In the genomic region with DNA sequence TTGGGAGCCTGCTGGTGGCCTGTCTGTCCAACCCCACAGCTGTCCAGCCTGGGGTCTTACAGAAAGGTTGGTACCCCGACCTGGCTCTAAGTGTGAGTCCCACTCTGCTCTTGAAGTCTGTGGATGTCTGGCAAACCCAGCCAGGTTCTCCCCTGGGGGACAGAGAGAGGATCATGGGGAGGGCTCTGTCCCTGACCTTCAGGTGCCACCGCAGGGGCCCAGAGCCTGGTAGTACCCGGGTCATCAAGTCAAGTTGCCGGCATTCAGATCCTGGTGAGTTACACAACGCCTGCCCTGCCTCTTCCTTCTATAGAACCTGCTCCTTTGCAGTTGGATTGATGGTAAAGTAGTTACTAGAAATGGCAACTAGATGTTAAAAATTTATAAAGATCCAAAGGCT, we compare ENCODE assay signal across 23 cellular contexts.
DNase-seq lines count a peak whose midpoint lies in the region; ATAC-seq, FAIRE-seq and TF ChIP-seq lines count a peak whose summit lies in the region.
"Had no signal": no experiment of that assay in that cellular context is flagged by ENCODE, and none has a peak within 500 bp of the region (broad histone marks: within the 10 kb centered on the region; RNA-seq: fewer than 3 reads in every experiment).

No MANE protein-coding gene starts in this region.

- no peak for DNase-seq in HepG2 (ENCODE audit: low spot score)
- DNase-seq in right lobe of liver = no peak
- peak; percentile 42 for DNase-seq in SK-N-DZ (ENCODE audit: low spot score)
- peak in 1 of 2 donors; percentile 20 for DNase-seq in uterus
- no peak for DNase-seq in kidney tubule cell (ENCODE audit: low spot score)
- no peak for DNase-seq in stimulated activated CD4-positive, alpha-beta T cell treated with anti-CD3 and anti-CD28 coated beads, Interleukin-4, amount 100 ng/mL, for 1 hour
- DNase-seq: activated CD4-positive, alpha-beta T cell treated with anti-CD3 and anti-CD28 coated beads for 4 hours; activated naive CD4-positive, alpha-beta T cell treated with anti-CD3 and anti-CD28 coated beads for 36 hours; adrenal gland; body of pancreas; DMS79 treated with DMSO at 0.1 percent for 48 hours; effector CD8-positive, alpha-beta T cell; head of caudate nucleus; NCI-H1417 treated with DMSO at 0.1 percent for 48 hours; NCI-H2081 treated with DMSO at 0.1 percent for 48 hours; NCI-H345; NCI-H748 treated with DMSO at 0.1 percent for 48 hours; stimulated activated CD4-positive, alpha-beta T cell treated with anti-CD3 and anti-CD28 coated beads, Interleukin-2, amount 100 ng/mL, for 24 hours had no signal

- 0% methylated on average over 1 of the region's 5 CpGs for WGBS in HepG2 (ENCODE audit: low lambda C conversion rate)
- WGBS in right lobe of liver (ENCODE audit: insufficient coverage, low coverage, low lambda C conversion rate, missing lambda C conversion rate) = 41% methylated on average over 5 of the region's 5 CpGs
- 74% methylated on average over 2 to 3 of the region's 5 CpGs for WGBS in mesodermal cell (ENCODE audit: insufficient coverage in 2 of 2), 2 experiments

- no peaks in the 10 kb centered on the region for H3K79me2 ChIP-seq in HepG2 (ENCODE audit: insufficient read depth, low read length)

- TF ChIP-seq EP300 in HepG2 (IDR thresholded peaks at IDR 0.05; ENCODE audit: low read depth in 2 of 2, low read length in 2 of 2) = no peak
- TF ChIP-seq EP300 in HepG2 (CRISPR knock-in tag; IDR thresholded peaks at IDR 0.05; ENCODE audit: borderline replicate concordance) = no peak

- H3K27me3 ChIP-seq in HepG2 (ENCODE audit: control insufficient read depth in 1 of 2, insufficient read depth in 2 of 2, low read length in 2 of 2) = no peaks in the 10 kb centered on the region; a peak in 1 of 5 replicates
- H3K27me3 ChIP-seq in right lobe of liver = no peaks in the 10 kb centered on the region
- no peaks in the 10 kb centered on the region for H3K27me3 ChIP-seq in uterus
- H3K27me3 ChIP-seq: adrenal gland, body of pancreas had no signal

- POLR2A ChIA-PET in HepG2 (lab: Yijun Ruan, JAX) = no interaction called here

- no peak for FAIRE-seq in HepG2 (lab: Jason Lieb, UNC)
- FAIRE-seq: K562 had no signal

- CTCF ChIA-PET in HepG2 (lab: Yijun Ruan, JAX; ENCODE audit: low intra/inter-chr PET ratio, low total read pairs) = no interaction called here

- intact Hi-C loops in HepG2 (cut with micrococcal nuclease; ENCODE audit: unreplicated experiment) = loop anchor here (5.0 kb wide), 1 partner anchor 214 kb away; no protein-coding TSS in a partner anchor
- intact Hi-C loops in right lobe of liver (cut with DNase I) = no loop called here
- intact Hi-C loops in uterus (cut with DNase I; ENCODE audit: low total_unique reads) = no loop called here

- H3K36me3 ChIP-seq in HepG2 (replicated peaks in 1 of 2; ENCODE audit: control insufficient read depth in 1 of 2, insufficient read depth in 2 of 2, low read length in 2 of 2) (no peaks in the 10 kb centered on the region), right lobe of liver (no peaks in the 10 kb centered on the region), mesodermal cell (ENCODE audit: control insufficient read depth, insufficient read depth, low read length) (no peaks in the 10 kb centered on the region), uterus (no peaks in the 10 kb centered on the region)
- H3K36me3 ChIP-seq: adrenal gland, HAP-1 had no signal

- BruUV-seq in HepG2 (replicated peaks; lab: Mats Ljungman, UMichigan) = no TSS peak

- TF ChIP-seq CTCF in HepG2 (CRISPR knock-in tag; IDR thresholded peaks at IDR 0.05) (no peak), right lobe of liver (IDR thresholded peaks at IDR 0.05) (no peak), uterus (IDR thresholded peaks at IDR 0.05) (no peak)

- H3K4me2 ChIP-seq in HepG2 (ENCODE audit: low read depth, low read length) = no peak overlapping the region

- H3K9me3 ChIP-seq in HepG2 (ENCODE audit: low read length) (no peaks in the 10 kb centered on the region), right lobe of liver (no peaks in the 10 kb centered on the region), mesodermal cell (ENCODE audit: control insufficient read depth, low read length) (peaks cover 13% of the 10 kb centered on the region), uterus (no peaks in the 10 kb centered on the region)
- H3K9me3 ChIP-seq: adrenal gland, body of pancreas, HAP-1 had no signal

- H3K27ac ChIP-seq in HepG2 (ENCODE audit: extremely low read length, insufficient read depth, low read length) = peak overlapping the region; percentile 9
- no peak overlapping the region for H3K27ac ChIP-seq in right lobe of liver
- peak overlapping the region; percentile 24 for H3K27ac ChIP-seq in mesodermal cell (ENCODE audit: low read depth, low read length, severe bottlenecking)
- H3K27ac ChIP-seq in uterus = peak overlapping the region; percentile 65 to 74
- H3K27ac ChIP-seq: body of pancreas, SK-N-MC had no signal

- TF ChIP-seq POLR2A in HepG2 (IDR thresholded peaks at IDR 0.05; ENCODE audit: insufficient read depth in 1 of 2, low read depth in 2 of 2, low read length in 2 of 2) = no peak
- no peak for TF ChIP-seq POLR2A in right lobe of liver (IDR thresholded peaks at IDR 0.05)
- TF ChIP-seq POLR2A in uterus (IDR thresholded peaks at IDR 0.05) = no peak

- H3K4me1 ChIP-seq in HepG2 (ENCODE audit: insufficient read depth, low read length) (peaks cover 5% of the 10 kb centered on the region), right lobe of liver (no peaks in the 10 kb centered on the region), mesodermal cell (ENCODE audit: control insufficient read depth, insufficient read depth, low read length, poor library complexity, severe bottlenecking) (peaks cover 14% of the 10 kb centered on the region), uterus (peaks cover 8 to 31% of the 10 kb centered on the region in 2 donors)
- H3K4me1 ChIP-seq: body of pancreas, HAP-1 had no signal

- TF ChIP-seq RAD21 in HepG2 (CRISPR knock-in tag; IDR thresholded peaks at IDR 0.05) = no peak

- no peak overlapping the region for H2AFZ ChIP-seq in HepG2 (ENCODE audit: low read length)

- ATAC-seq in HepG2 (peak; percentile 12), right lobe of liver (no peak), HG03039 (IDR thresholded peaks at IDR 0.05; ENCODE audit: unreplicated experiment) (no peak)
- ATAC-seq: body of pancreas, K562 had no signal

- no peak overlapping the region for H3K4me3 ChIP-seq in HepG2 (replicated peaks in 1 of 3; ENCODE audit: insufficient read depth in 1 of 3, low read depth in 2 of 3, low read length in 3 of 3)
- no peak overlapping the region for H3K4me3 ChIP-seq in right lobe of liver
- no peak overlapping the region for H3K4me3 ChIP-seq in mesodermal cell (ENCODE audit: extremely low read depth, insufficient read depth, low read length, poor library complexity, severe bottlenecking)
- no peak overlapping the region for H3K4me3 ChIP-seq in uterus
- H3K4me3 ChIP-seq: adrenal gland, body of pancreas, HAP-1, K562, SK-N-MC had no signal

- no peaks in the 10 kb centered on the region for H4K20me1 ChIP-seq in HepG2 (ENCODE audit: insufficient read depth, low read length)

- H3K9ac ChIP-seq in HepG2 (ENCODE audit: insufficient read depth, low read depth, low read length) = no peak overlapping the region

- in situ Hi-C loops in HepG2 (cut with HindIII; ENCODE audit: extremely low pct_ligation_motif_present, low pct_unique_long_range_greater_than_20kb) = no loop called here

TF ChIP-seq in HepG2, 621 proteins besides CTCF, POLR2A, EP300 and RAD21:
- no peak for TF ChIP-seq ZNF296 (CRISPR knock-in tag; conservative IDR thresholded peaks at IDR 0.05)
- TF ChIP-seq TFDP2 (CRISPR knock-in tag; IDR thresholded peaks at IDR 0.05) = no peak
- TF ChIP-seq SYNCRIP (IDR thresholded peaks at IDR 0.05; ENCODE audit: insufficient read depth, low read depth, low read length) = no peak

Comparison
In these comparisons a context has a peak if more than half of its experiments do, and no peak if none do; other contexts are left out.
1. H3K27ac ChIP-seq: peak in HepG2 (single experiment), mesodermal cell (single experiment) and uterus (2 of 2); none in right lobe of liver (0 of 3).